In the genomic region with DNA sequence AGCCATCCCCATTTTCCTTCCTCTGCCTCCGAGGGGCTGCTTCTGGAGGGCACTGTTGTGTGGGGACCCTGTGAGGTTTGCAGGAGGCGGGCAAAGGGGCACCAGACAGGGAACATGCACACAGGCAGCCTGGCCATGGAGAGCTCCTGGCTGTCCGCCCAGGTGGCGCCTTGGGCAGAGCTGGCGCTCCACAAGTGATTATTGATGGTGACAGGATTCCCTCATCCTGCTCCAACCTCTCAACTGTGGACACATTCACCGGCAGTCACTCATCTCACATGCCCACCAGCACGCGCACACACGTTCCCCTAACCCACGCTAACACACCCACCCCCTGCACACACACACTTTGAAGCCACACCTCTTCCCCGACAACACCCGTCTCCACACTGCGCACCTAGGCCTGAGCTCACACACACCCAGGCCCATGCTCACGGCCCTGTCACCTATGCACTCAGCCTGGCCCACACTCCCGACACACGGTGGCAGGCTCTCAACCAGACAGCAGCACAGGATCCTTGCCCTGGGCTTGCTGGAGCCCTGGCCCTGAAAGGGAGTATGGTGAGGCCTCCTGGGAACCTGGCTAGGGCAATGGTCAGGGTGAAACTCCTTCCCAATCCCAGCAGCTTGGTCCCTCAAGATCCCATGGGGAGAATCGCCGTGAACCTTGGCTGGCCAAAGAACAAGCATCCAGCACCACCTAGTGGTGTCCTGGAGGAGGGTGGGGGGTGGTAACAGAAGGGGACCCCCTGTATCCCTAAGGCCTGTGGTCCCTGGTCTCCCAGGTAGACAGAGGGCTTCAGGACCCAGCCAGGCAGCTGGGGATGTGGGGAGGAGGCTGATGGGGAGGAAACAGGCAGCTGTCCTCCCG, we compare ENCODE assay signal across 8 cellular contexts. TPM values are rescaled to one million over a fixed set of nuclear protein-coding genes. Genes with fewer than 3 reads are reported as not detected.
DNase-seq lines count a peak whose midpoint lies in the region; ATAC-seq and TF ChIP-seq lines count a peak whose summit lies in the region.

No MANE protein-coding gene starts in this region.

- H3K27ac ChIP-seq in SJCRH30 (no peak overlapping the region), foreskin keratinocyte (no peak overlapping the region), sigmoid colon (no peak overlapping the region)

- peak; percentile 27 for DNase-seq in stimulated activated CD4-positive, alpha-beta T cell treated with anti-CD3 and anti-CD28 coated beads, Interleukin-15, amount 100 ng/mL, for 24 hours
- no peak for DNase-seq in stimulated activated CD4-positive, alpha-beta T cell treated with anti-CD3 and anti-CD28 coated beads, Interleukin-2, amount 100 ng/mL, for 24 hours
- DNase-seq in SJCRH30 (peak; percentile 68 to 81), foreskin keratinocyte (no peak), sigmoid colon (no peak), KG1 (lab: John Stamatoyannopoulos, UW) (no peak), omental fat pad (ENCODE audit: low spot score) (no peak), GDM1 (lab: John Stamatoyannopoulos, UW) (no peak)

- H3K27me3 ChIP-seq in SJCRH30, result no peaks in the 10 kb centered on the region
- peaks cover 58% of the 10 kb centered on the region for H3K27me3 ChIP-seq in foreskin keratinocyte
- peaks cover 33 to 56% (median 51%) of the 10 kb centered on the region in 3 donors for H3K27me3 ChIP-seq in sigmoid colon

- no peak for TF ChIP-seq POLR2A in sigmoid colon (IDR thresholded peaks at IDR 0.05)

- TF ChIP-seq CTCF in foreskin keratinocyte (conservative IDR thresholded peaks at IDR 0.05) (peak; percentile 60), sigmoid colon (IDR thresholded peaks at IDR 0.05) (peak in 3 of 4 experiments; percentile 23 to 37 (median 35)), omental fat pad (IDR thresholded peaks at IDR 0.05) (no peak)

- peaks cover 14% of the 10 kb centered on the region for H3K4me1 ChIP-seq in SJCRH30
- no peaks in the 10 kb centered on the region for H3K4me1 ChIP-seq in foreskin keratinocyte
- H3K4me1 ChIP-seq in sigmoid colon, result peaks cover 0 to 19% (median 19%) of the 10 kb centered on the region in 4 donors

- no peaks in the 10 kb centered on the region for H3K9me3 ChIP-seq in SJCRH30 (replicated peaks)
- H3K9me3 ChIP-seq in sigmoid colon, result no peaks in the 10 kb centered on the region

- H3K36me3 ChIP-seq in SJCRH30 (no peaks in the 10 kb centered on the region), sigmoid colon (no peaks in the 10 kb centered on the region)

- no peak for TF ChIP-seq EP300 in sigmoid colon (IDR thresholded peaks at IDR 0.05)

- no peak overlapping the region for H3K4me3 ChIP-seq in SJCRH30
- H3K4me3 ChIP-seq in sigmoid colon, result no peak overlapping the region

- ATAC-seq in foreskin keratinocyte (no peak), omental fat pad (ENCODE audit: low FRiP score) (no peak)

- WGBS in sigmoid colon, 2 donors, result 20 to 51% methylated on average over 19 of the region's 19 CpGs

- intact Hi-C loops in sigmoid colon (cut with DNase I), result no loop called here

RNA-seq across cellular contexts. Expression of gene PNMT, which starts 3.6 kb away (rescaled TPM):
- 0.71 TPM in 1 of 2 replicates, not detected in the other for total RNA-seq in SJCRH30 (2014; rRNA removed; shearing (Covaris generic))
- not detected in 2 replicates for total RNA-seq in foreskin keratinocyte
- polyA plus RNA-seq in foreskin keratinocyte, result 0.06 TPM in 2 replicates
- total RNA-seq in sigmoid colon, result 1 to 10 TPM; 2.8 to 5.4 (median 5.1) TPM
- polyA plus RNA-seq in sigmoid colon, result 1 to 10 TPM; 1.2 to 2.4 (median 1.8) TPM
- 10 to 100 TPM in 1 of 4 donors, 1 to 10 TPM in 2, under 1 TPM in 1; 0.44 to 16.7 (median 1.9) TPM for total RNA-seq in omental fat pad

RNA-seq across cellular contexts. Expression of gene TCAP, which starts 6.7 kb away (rescaled TPM):
- total RNA-seq in SJCRH30 (2014; rRNA removed; shearing (Covaris generic)), result 0.53 and 0.73 TPM in 2 replicates
- total RNA-seq in foreskin keratinocyte (0.18 and 0.31 TPM in 2 replicates), sigmoid colon (under 1 TPM in 3 of 4 donors, not detected in 1; 0.49 to 0.71 (median 0.68) TPM), omental fat pad (1 to 10 TPM in 1 of 4 donors, under 1 TPM in 2, not detected in 1; 0.19 to 1.7 (median 0.60) TPM)
- polyA plus RNA-seq in foreskin keratinocyte (0.11 and 0.17 TPM in 2 replicates), sigmoid colon (1 to 10 TPM; 1.4 to 3.5 (median 3.0) TPM)

RNA-seq across cellular contexts. Expression of gene PGAP3, which starts 16.0 kb away (rescaled TPM):
- 1.9 and 3.1 TPM in 2 replicates for total RNA-seq in SJCRH30 (2014; rRNA removed; shearing (Covaris generic))
- total RNA-seq in foreskin keratinocyte (3.3 and 4.6 TPM in 2 replicates), sigmoid colon (10 to 100 TPM in 1 of 4 donors, 1 to 10 TPM in 3; 6.9 to 12.1 (median 8.2) TPM), omental fat pad (10 to 100 TPM in 2 of 4 donors, 1 to 10 TPM in 2; 8.2 to 12.8 (median 11.0) TPM)
- polyA plus RNA-seq in foreskin keratinocyte (4.3 TPM in 2 replicates), sigmoid colon (10 to 100 TPM in 1 of 3 donors, 1 to 10 TPM in 2; 7.2 to 29.6 (median 8.4) TPM)

RNA-seq across cellular contexts. Expression of gene ERBB2, which starts 28.0 kb away (rescaled TPM):
- total RNA-seq in SJCRH30 (2014; rRNA removed; shearing (Covaris generic)), result 8.7 and 9.1 TPM in 2 replicates
- 38.8 and 39.2 TPM in 2 replicates for total RNA-seq in foreskin keratinocyte
- 20.9 and 22.2 TPM in 2 replicates for polyA plus RNA-seq in foreskin keratinocyte
- total RNA-seq in sigmoid colon, result 10 to 100 TPM; 16.9 to 26.3 (median 22.5) TPM
- polyA plus RNA-seq in sigmoid colon, result 10 to 100 TPM; 11.8 to 58.9 (median 21.0) TPM
- 10 to 100 TPM; 13.8 to 23.8 (median 15.7) TPM for total RNA-seq in omental fat pad

RNA-seq across cellular contexts. Expression of gene STARD3, which starts 34.9 kb away (rescaled TPM):
- total RNA-seq in SJCRH30 (2014; rRNA removed; shearing (Covaris generic)), result 21.8 and 22.7 TPM in 2 replicates
- total RNA-seq in foreskin keratinocyte (32.8 and 33.5 TPM in 2 replicates), sigmoid colon (10 to 100 TPM; 35.3 to 44.1 (median 37.6) TPM), omental fat pad (10 to 100 TPM; 24.9 to 75.5 (median 36.5) TPM)
- polyA plus RNA-seq in foreskin keratinocyte (37.1 and 39.3 TPM in 2 replicates), sigmoid colon (10 to 100 TPM; 21.0 to 59.2 (median 25.0) TPM)

Comparison
In these comparisons a context has a peak if more than half of its experiments do, and no peak if none do; other contexts are left out.
1. DNase-seq: peak in stimulated activated CD4-positive, alpha-beta T cell treated with anti-CD3 and anti-CD28 coated beads, Interleukin-15, amount 100 ng/mL, for 24 hours (single experiment) and SJCRH30 (2 of 2); none in stimulated activated CD4-positive, alpha-beta T cell treated with anti-CD3 and anti-CD28 coated beads, Interleukin-2, amount 100 ng/mL, for 24 hours (0 of 2), foreskin keratinocyte (0 of 2), sigmoid colon (single experiment), KG1 (single experiment), omental fat pad (single experiment) and GDM1 (single experiment).
2. CTCF ChIP-seq: peak in foreskin keratinocyte (single experiment) and sigmoid colon (3 of 4); none in omental fat pad (0 of 3).